In genomic region chr14:59228416-59228815, GRCh38 we compare ENCODE assay signal across 26 cellular contexts. TPM values are rescaled to one million over a fixed set of nuclear protein-coding genes. Genes with fewer than 3 reads are reported as not detected.
A peak's percentile ranks its signal among the peaks of the same experiment; 100 is the strongest.
DNase-seq lines count a peak whose midpoint lies in the region; ATAC-seq, FAIRE-seq and TF ChIP-seq lines count a peak whose summit lies in the region.
"Had no signal": no experiment of that assay in that cellular context is flagged by ENCODE, and none has a peak within 500 bp of the region (broad histone marks: within the 10 kb centered on the region; RNA-seq: fewer than 3 reads in every experiment).

No MANE protein-coding gene starts in this region.

- no peak overlapping the region for H2AFZ ChIP-seq in astrocyte (ENCODE audit: low read depth, low read length)

- no peaks in the 10 kb centered on the region for H3K27me3 ChIP-seq in left ventricle myocardium inferior (ENCODE audit: low read depth)
- no peaks in the 10 kb centered on the region for H3K27me3 ChIP-seq in astrocyte (ENCODE audit: insufficient read depth, low read length)
- H3K27me3 ChIP-seq in thoracic aorta (replicated peaks; ENCODE audit: insufficient read depth): no peaks in the 10 kb centered on the region
- H3K27me3 ChIP-seq: BLaER1, spleen had no signal

- H3K9ac ChIP-seq in astrocyte (ENCODE audit: low read length): no peak overlapping the region
- H3K9ac ChIP-seq: BLaER1 had no signal

- H3K4me1 ChIP-seq in left ventricle myocardium inferior: peaks cover 92% of the 10 kb centered on the region
- H3K4me1 ChIP-seq in astrocyte (ENCODE audit: insufficient read depth, low read length): no peaks in the 10 kb centered on the region
- peaks cover 20 to 85% of the 10 kb centered on the region in 2 donors for H3K4me1 ChIP-seq in thoracic aorta (ENCODE audit: control insufficient read depth in 1 of 2, low read depth in 2 of 2)
- H3K4me1 ChIP-seq: HAP-1 had no signal

- no peaks in the 10 kb centered on the region for H3K27me3 Mint-ChIP-seq in astrocyte (ENCODE audit: low read depth, unreplicated experiment)
- H3K27me3 Mint-ChIP-seq: activated CD8-positive, alpha-beta T cell treated with anti-CD3 and anti-CD28 coated beads for 36 hours; activated naive CD8-positive, alpha-beta T cell treated with anti-CD3 and anti-CD28 coated beads for 36 hours; natural killer cell treated with Interleukin-12 subunit alpha and Interleukin-12 subunit beta and Interleukin-15 and Interleukin-18, amount 100 ng/mL, for 72 hours had no signal

- H3K9me3 ChIP-seq in left ventricle myocardium inferior (replicated peaks) (no peaks in the 10 kb centered on the region), astrocyte (ENCODE audit: insufficient read depth, low read depth, low read length) (no peaks in the 10 kb centered on the region), thoracic aorta (no peaks in the 10 kb centered on the region)
- H3K9me3 ChIP-seq: BLaER1, HAP-1, spleen had no signal

- H3K27ac Mint-ChIP-seq in astrocyte (ENCODE audit: unreplicated experiment): no peak overlapping the region
- H3K27ac Mint-ChIP-seq: activated CD8-positive, alpha-beta T cell treated with anti-CD3 and anti-CD28 coated beads for 36 hours; activated naive CD8-positive, alpha-beta T cell treated with anti-CD3 and anti-CD28 coated beads for 36 hours; natural killer cell treated with Interleukin-12 subunit alpha and Interleukin-12 subunit beta and Interleukin-15 and Interleukin-18, amount 100 ng/mL, for 72 hours had no signal

- peaks cover 8% of the 10 kb centered on the region for H3K36me3 Mint-ChIP-seq in astrocyte (ENCODE audit: low read depth, unreplicated experiment)
- H3K36me3 Mint-ChIP-seq: natural killer cell treated with Interleukin-12 subunit alpha and Interleukin-12 subunit beta and Interleukin-15 and Interleukin-18, amount 100 ng/mL, for 72 hours had no signal

- H3K36me3 ChIP-seq in left ventricle myocardium inferior (no peaks in the 10 kb centered on the region), astrocyte (ENCODE audit: insufficient read depth, low read length) (no peaks in the 10 kb centered on the region), thoracic aorta (no peaks in the 10 kb centered on the region)
- H3K36me3 ChIP-seq: BLaER1, HAP-1, spleen had no signal

- intact Hi-C loops in left ventricle myocardium inferior (cut with micrococcal nuclease): no loop called here
- intact Hi-C loops in cardiac septum (cut with DNase I): loop anchor here (5.0 kb wide), 1 partner anchor 36 kb away; no protein-coding TSS in a partner anchor

- DNase-seq in left ventricle myocardium inferior (no peak), cardiac septum (ENCODE audit: low spot score) (no peak), astrocyte (ENCODE audit: low read depth) (peak; percentile 54), fibroblast of the aortic adventitia (ENCODE audit: low read depth) (peak; percentile 32), thoracic aorta (ENCODE audit: low spot score) (no peak), cerebellar nuclear complex (lab: John Stamatoyannopoulos, UW) (no peak), NCI-H187 treated with DMSO at 0.1 percent for 48 hours (lab: John Stamatoyannopoulos, UW) (no peak)
- DNase-seq: activated CD4-positive, alpha-beta T cell treated with anti-CD3 and anti-CD28 coated beads for 1 hour; activated CD8-positive, alpha-beta T cell treated with anti-CD3 and anti-CD28 coated beads for 36 hours; activated effector memory CD4-positive, alpha-beta T cell treated with anti-CD3 and anti-CD28 coated beads, Interleukin-2, amount 50 U/mL, for 16 hours; activated naive CD8-positive, alpha-beta T cell treated with anti-CD3 and anti-CD28 coated beads for 36 hours; activated T-cell treated with anti-CD3 and anti-CD28 coated beads for 4 hours; COR-L47; effector memory CD4-positive, alpha-beta T cell; GDM1; islet precursor cell; KG1; NCI-H1436 treated with DMSO at 0.1 percent for 48 hours; retina; spleen had no signal

- H3K4me1 Mint-ChIP-seq in astrocyte (ENCODE audit: low read depth, unreplicated experiment): peaks cover 14% of the 10 kb centered on the region

- no peak for TF ChIP-seq CTCF in left ventricle myocardium inferior (IDR thresholded peaks at IDR 0.05; ENCODE audit: borderline replicate concordance)
- TF ChIP-seq CTCF in astrocyte (IDR thresholded peaks at IDR 0.05; ENCODE audit: insufficient read depth, low read depth, low read length): no peak
- TF ChIP-seq CTCF in fibroblast of the aortic adventitia (IDR thresholded peaks at IDR 0.05; ENCODE audit: insufficient read depth, low read length): no peak
- TF ChIP-seq CTCF in thoracic aorta (IDR thresholded peaks at IDR 0.05): no peak

- no peak overlapping the region for H3K4me2 ChIP-seq in astrocyte (ENCODE audit: low read length)
- H3K4me2 ChIP-seq: BLaER1 had no signal

- no peak overlapping the region for H3K4me3 Mint-ChIP-seq in astrocyte (ENCODE audit: unreplicated experiment)
- H3K4me3 Mint-ChIP-seq: activated CD8-positive, alpha-beta T cell treated with anti-CD3 and anti-CD28 coated beads for 36 hours; activated naive CD8-positive, alpha-beta T cell treated with anti-CD3 and anti-CD28 coated beads for 36 hours; natural killer cell treated with Interleukin-12 subunit alpha and Interleukin-12 subunit beta and Interleukin-15 and Interleukin-18, amount 100 ng/mL, for 72 hours had no signal

- peaks cover 38% of the 10 kb centered on the region for H4K20me1 ChIP-seq in astrocyte (ENCODE audit: insufficient read depth, low read length)

- H3K9me3 Mint-ChIP-seq in astrocyte (ENCODE audit: unreplicated experiment): no peaks in the 10 kb centered on the region
- H3K9me3 Mint-ChIP-seq: activated CD8-positive, alpha-beta T cell treated with anti-CD3 and anti-CD28 coated beads for 36 hours; natural killer cell treated with Interleukin-12 subunit alpha and Interleukin-12 subunit beta and Interleukin-15 and Interleukin-18, amount 100 ng/mL, for 72 hours had no signal

- no peak for FAIRE-seq in astrocyte (lab: Jason Lieb, UNC)
- FAIRE-seq: A204.1 had no signal

- no peak overlapping the region for H3K4me3 ChIP-seq in left ventricle myocardium inferior
- no peak overlapping the region for H3K4me3 ChIP-seq in astrocyte (ENCODE audit: insufficient read depth, low read depth, low read length)
- H3K4me3 ChIP-seq in fibroblast of the aortic adventitia (ENCODE audit: low read depth, low read length): no peak overlapping the region
- peak overlapping the region; percentile 16 for H3K4me3 ChIP-seq in thoracic aorta
- H3K4me3 ChIP-seq: BLaER1, HAP-1, spleen had no signal

- peak overlapping the region; percentile 78 for H3K27ac ChIP-seq in left ventricle myocardium inferior (replicated peaks)
- no peak overlapping the region for H3K27ac ChIP-seq in astrocyte (ENCODE audit: low read depth, low read length)
- H3K27ac ChIP-seq in thoracic aorta: no peak overlapping the region
- H3K27ac ChIP-seq: BLaER1, RWPE1, spleen had no signal

- H3K79me2 ChIP-seq in astrocyte (ENCODE audit: insufficient read depth, low read length): peaks cover 55% of the 10 kb centered on the region

- ATAC-seq in thoracic aorta (ENCODE audit: insufficient number of reproducible peaks, low FRiP score, low read depth): no peak
- ATAC-seq in HG03520 (IDR thresholded peaks at IDR 0.05; ENCODE audit: unreplicated experiment): no peak
- ATAC-seq: activated CD8-positive, alpha-beta T cell treated with anti-CD3 and anti-CD28 coated beads for 36 hours; natural killer cell treated with Interleukin-12 subunit alpha and Interleukin-12 subunit beta and Interleukin-15 and Interleukin-18, amount 100 ng/mL, for 72 hours had no signal

RNA-seq across cellular contexts. Expression of gene DAAM1, which starts 39.9 kb away (rescaled TPM):
- total RNA-seq in left ventricle myocardium inferior (84.8 TPM), cardiac septum (83.8 TPM), astrocyte (38.0 and 44.8 TPM in 2 replicates), fibroblast of the aortic adventitia (ENCODE audit: low replicate concordance) (18.5 and 42.9 TPM in 2 replicates), thoracic aorta (10 to 100 TPM; 35.9 to 56.6 TPM)

Comparison
In these comparisons a context has a peak if more than half of its experiments do, and no peak if none do; other contexts are left out.
1. DNase-seq: peak in astrocyte (single experiment) and fibroblast of the aortic adventitia (single experiment); none in left ventricle myocardium inferior (single experiment), cardiac septum (single experiment), thoracic aorta (single experiment), cerebellar nuclear complex (0 of 2) and NCI-H187 treated with DMSO at 0.1 percent for 48 hours (single experiment).